14 cellular contexts compared by ENCODE assay signal in genomic region chr4:35494955-35495354, GRCh38.
DNase-seq lines count a peak whose midpoint lies in the region; ATAC-seq and TF ChIP-seq lines count a peak whose summit lies in the region.
"Had no signal": no experiment of that assay in that cellular context is flagged by ENCODE, and none has a peak within 500 bp of the region (broad histone marks: within the 10 kb centered on the region; RNA-seq: fewer than 3 reads in every experiment).

No MANE protein-coding gene starts in this region.

- H3K27me3 Mint-ChIP-seq in chondrocyte (ENCODE audit: low read depth) = peaks cover 2% of the 10 kb centered on the region
- H3K27me3 Mint-ChIP-seq: CD4-positive, alpha-beta T cell; IgD-negative memory B cell had no signal

- H3K4me3 Mint-ChIP-seq in chondrocyte (ENCODE audit: unreplicated experiment) = no peak overlapping the region
- H3K4me3 Mint-ChIP-seq: CD4-positive, alpha-beta T cell; H9; IgD-negative memory B cell had no signal

- DNase-seq in chondrocyte (ENCODE audit: low spot score) = peak; percentile 42
- DNase-seq in mucosa of descending colon = peak in 2 of 3 donors; percentile 14 to 27
- DNase-seq in spleen = peak; percentile 61
- DNase-seq in effector memory CD4-positive, alpha-beta T cell = no peak
- DNase-seq: ACHN; BE2C; C1 segment of cervical spinal cord; Caco-2; CD4-positive, alpha-beta T cell; H9 had no signal

- ATAC-seq in mucosa of descending colon (no peak), GM19463 (IDR thresholded peaks at IDR 0.05; ENCODE audit: unreplicated experiment) (no peak), GM18868 (IDR thresholded peaks at IDR 0.05; ENCODE audit: unreplicated experiment) (no peak)
- ATAC-seq: HepG2 had no signal

- H3K36me3 ChIP-seq in mucosa of descending colon (ENCODE audit: low read depth) = no peaks in the 10 kb centered on the region
- H3K36me3 ChIP-seq in spleen = no peaks in the 10 kb centered on the region
- H3K36me3 ChIP-seq in effector memory CD4-positive, alpha-beta T cell (ENCODE audit: control insufficient read depth, insufficient read depth, low read length) = no peaks in the 10 kb centered on the region
- H3K36me3 ChIP-seq: BE2C had no signal

- H3K27me3 ChIP-seq in spleen (replicated peaks in 1 of 7) = no peaks in the 10 kb centered on the region
- no peaks in the 10 kb centered on the region for H3K27me3 ChIP-seq in effector memory CD4-positive, alpha-beta T cell (replicated peaks; ENCODE audit: control insufficient read depth, insufficient read depth, low read length, poor library complexity, severe bottlenecking)
- H3K27me3 ChIP-seq: BE2C had no signal

- TF ChIP-seq POLR2A in spleen (IDR thresholded peaks at IDR 0.05) = no peak

- H3K9me3 ChIP-seq in mucosa of descending colon (peaks cover 30% of the 10 kb centered on the region), spleen (peaks cover 0 to 6% (median 0%) of the 10 kb centered on the region in 8 donors)
- H3K9me3 ChIP-seq in effector memory CD4-positive, alpha-beta T cell (ENCODE audit: control insufficient read depth, low read length) = no peaks in the 10 kb centered on the region
- H3K9me3 ChIP-seq: BE2C, Caco-2 had no signal

- WGBS in spleen, 5 donors = 81 to 92% (median 85%) methylated on average over 5 of the region's 5 CpGs

- no peak overlapping the region for H3K27ac ChIP-seq in spleen
- no peak overlapping the region for H3K27ac ChIP-seq in effector memory CD4-positive, alpha-beta T cell (ENCODE audit: insufficient read depth, low read length, poor library complexity, severe bottlenecking)

- no peaks in the 10 kb centered on the region for H3K4me1 Mint-ChIP-seq in chondrocyte (ENCODE audit: low read depth)
- H3K4me1 Mint-ChIP-seq: H9 had no signal

- H3K4me1 ChIP-seq in mucosa of descending colon (ENCODE audit: low read depth) = no peaks in the 10 kb centered on the region
- no peaks in the 10 kb centered on the region for H3K4me1 ChIP-seq in spleen
- no peaks in the 10 kb centered on the region for H3K4me1 ChIP-seq in effector memory CD4-positive, alpha-beta T cell (ENCODE audit: control insufficient read depth, insufficient read depth, low read length, poor library complexity, severe bottlenecking)
- H3K4me1 ChIP-seq: BE2C, Caco-2 had no signal

- H3K9me3 Mint-ChIP-seq in chondrocyte (ENCODE audit: low read depth) = peaks cover 3% of the 10 kb centered on the region
- H3K9me3 Mint-ChIP-seq: IgD-negative memory B cell had no signal

- H3K27ac Mint-ChIP-seq in chondrocyte (ENCODE audit: unreplicated experiment) = no peak overlapping the region
- H3K27ac Mint-ChIP-seq: CD4-positive, alpha-beta T cell; H9; IgD-negative memory B cell had no signal

- no peak for TF ChIP-seq CTCF in chondrocyte (IDR thresholded peaks at IDR 0.05)
- TF ChIP-seq CTCF in mucosa of descending colon (IDR thresholded peaks at IDR 0.05) = no peak
- TF ChIP-seq CTCF in spleen (IDR thresholded peaks at IDR 0.05 in 8 of 11, conservative IDR thresholded peaks at IDR 0.05 in 3 of 11) = no peak

- no peaks in the 10 kb centered on the region for H3K36me3 Mint-ChIP-seq in chondrocyte (ENCODE audit: low read depth)
- H3K36me3 Mint-ChIP-seq: IgD-negative memory B cell had no signal

- intact Hi-C loops in mucosa of descending colon (cut with DNase I, micrococcal nuclease) (no loop called here), spleen (cut with DNase I; ENCODE audit: low total_unique reads) (no loop called here)

- H3K4me3 ChIP-seq in mucosa of descending colon (no peak overlapping the region), spleen (no peak overlapping the region)
- H3K4me3 ChIP-seq in effector memory CD4-positive, alpha-beta T cell (ENCODE audit: insufficient read depth, low read depth, low read length, poor library complexity, severe bottlenecking) = no peak overlapping the region

Comparison
In these comparisons a context has a peak if more than half of its experiments do, and no peak if none do; other contexts are left out.
1. DNase-seq: peak in chondrocyte (single experiment), mucosa of descending colon (2 of 3) and spleen (single experiment); none in effector memory CD4-positive, alpha-beta T cell (0 of 3).